14 cellular contexts compared by ENCODE assay signal in genomic region chr5:169719360-169720314, GRCh38.
DNase-seq lines count a peak whose midpoint lies in the region; ATAC-seq and TF ChIP-seq lines count a peak whose summit lies in the region.
"Had no signal": no experiment of that assay in that cellular context is flagged by ENCODE, and none has a peak within 500 bp of the region (broad histone marks: within the 10 kb centered on the region; RNA-seq: fewer than 3 reads in every experiment).

No MANE protein-coding gene starts in this region.

- TF ChIP-seq CTCF in OCI-LY3 (IDR thresholded peaks at IDR 0.05; ENCODE audit: low read depth, low read length) (no peak), HFFc6 (IDR thresholded peaks at IDR 0.05) (no peak)

- peaks cover 39% of the 10 kb centered on the region for H3K4me1 Mint-ChIP-seq in HFFc6 (ENCODE audit: low read depth)

- H4K20me1 ChIP-seq in OCI-LY3 (ENCODE audit: insufficient read depth, low read length) (peaks cover 34% of the 10 kb centered on the region), GM23248 (ENCODE audit: insufficient read depth) (no peaks in the 10 kb centered on the region)

- H3K27me3 Mint-ChIP-seq in HFFc6 (ENCODE audit: insufficient read depth), result no peaks in the 10 kb centered on the region
- H3K27me3 Mint-ChIP-seq: CD4-positive, alpha-beta memory T cell had no signal

- H3K4me1 ChIP-seq in OCI-LY3 (ENCODE audit: low read length), result peaks cover 16% of the 10 kb centered on the region
- peaks cover 23% of the 10 kb centered on the region for H3K4me1 ChIP-seq in GM23248 (ENCODE audit: insufficient read depth)
- H3K4me1 ChIP-seq: ascending aorta had no signal

- H3K36me3 ChIP-seq in OCI-LY3 (replicated peaks; ENCODE audit: low read depth, low read length), result peaks cover 84% of the 10 kb centered on the region
- H3K36me3 ChIP-seq in GM23248 (ENCODE audit: low read depth), result no peaks in the 10 kb centered on the region
- H3K36me3 ChIP-seq: ascending aorta had no signal

- peak overlapping the region; percentile 45 for H3K4me2 ChIP-seq in OCI-LY3 (ENCODE audit: low read length)
- no peak overlapping the region for H3K4me2 ChIP-seq in GM23248 (ENCODE audit: unreplicated experiment)

- peaks cover 10% of the 10 kb centered on the region for H3K36me3 Mint-ChIP-seq in HFFc6 (ENCODE audit: low read depth)

- H3K27me3 ChIP-seq in OCI-LY3 (ENCODE audit: low read depth, low read length) (no peaks in the 10 kb centered on the region), GM23248 (replicated peaks; ENCODE audit: insufficient read depth) (no peaks in the 10 kb centered on the region)
- H3K27me3 ChIP-seq: ascending aorta had no signal

- peaks cover 8% of the 10 kb centered on the region for H3F3A ChIP-seq in GM23248 (ENCODE audit: insufficient read depth)

- H3K9me3 Mint-ChIP-seq in HFFc6, result peaks cover 7% of the 10 kb centered on the region
- H3K9me3 Mint-ChIP-seq: nephron progenitor cell had no signal

- no peak overlapping the region for H3K4me3 ChIP-seq in OCI-LY3 (ENCODE audit: low read length)
- no peak overlapping the region for H3K4me3 ChIP-seq in GM23248
- H3K4me3 ChIP-seq: ascending aorta, skin epidermis had no signal

- no peaks in the 10 kb centered on the region for H3K9me2 ChIP-seq in GM23248 (ENCODE audit: insufficient read depth)

- peak; percentile 81 for ATAC-seq in GM18519 (IDR thresholded peaks at IDR 0.05; ENCODE audit: low FRiP score, unreplicated experiment)
- peak; percentile 84 for ATAC-seq in GM21360 (IDR thresholded peaks at IDR 0.05; ENCODE audit: unreplicated experiment)
- peak; percentile 70 for ATAC-seq in HG02973 (IDR thresholded peaks at IDR 0.05; ENCODE audit: unreplicated experiment)
- ATAC-seq in HG03280 (IDR thresholded peaks at IDR 0.05; ENCODE audit: unreplicated experiment), result no peak

- no peak overlapping the region for H3K4me3 Mint-ChIP-seq in HFFc6
- H3K4me3 Mint-ChIP-seq: CD4-positive, alpha-beta memory T cell; nephron progenitor cell had no signal

- H3K27ac Mint-ChIP-seq in HFFc6, result no peak overlapping the region
- H3K27ac Mint-ChIP-seq: nephron progenitor cell had no signal

- H2AFZ ChIP-seq in OCI-LY3 (ENCODE audit: low read depth, low read length), result no peak overlapping the region
- no peak overlapping the region for H2AFZ ChIP-seq in GM23248

- H3K9ac ChIP-seq in OCI-LY3 (ENCODE audit: low read length) (no peak overlapping the region), GM23248 (no peak overlapping the region)

- in situ Hi-C loops in GM23248 (cut with MboI), result loop anchor here (25.0 kb wide), 1 partner anchor 468 kb away; no protein-coding TSS in a partner anchor

- peak overlapping the region; percentile 21; the same call in 1 of the 2 replicates for H3K27ac ChIP-seq in OCI-LY3 (ENCODE audit: low read length)
- H3K27ac ChIP-seq in GM23248, result no peak overlapping the region
- H3K27ac ChIP-seq: ascending aorta, skin epidermis had no signal

- H3K79me2 ChIP-seq in OCI-LY3 (ENCODE audit: low read length) (no peaks in the 10 kb centered on the region; the same call in 1 of the 2 replicates), GM23248 (ENCODE audit: insufficient read depth) (no peaks in the 10 kb centered on the region)

- 87 to 89% methylated on average over 7 of the region's 7 CpGs for WGBS in GM23248 (ENCODE audit: low coverage in 1 of 2, low lambda C conversion rate in 2 of 2, missing lambda C conversion rate in 2 of 2), 2 experiments

- H3K9me3 ChIP-seq in OCI-LY3 (ENCODE audit: insufficient read depth, low read length) (no peaks in the 10 kb centered on the region), GM23248 (ENCODE audit: low read depth) (no peaks in the 10 kb centered on the region)
- H3K9me3 ChIP-seq: ascending aorta had no signal

- no peak for DNase-seq in HPDE6-E6E7 (ENCODE audit: extremely low spot score)
- DNase-seq in GM23248, result no peak
- DNase-seq in HFFc6, result no peak
- DNase-seq: CD4-positive, alpha-beta memory T cell; foreskin melanocyte; nephron progenitor cell; T-helper 9 cell had no signal
